Comparison of ENCODE assay signal across 27 cellular contexts in genomic region chr1:39435597-39435996, GRCh38. TPM values are rescaled to one million over a fixed set of nuclear protein-coding genes. Genes with fewer than 3 reads are reported as not detected.
DNase-seq lines count a peak whose midpoint lies in the region; ATAC-seq, FAIRE-seq and TF ChIP-seq lines count a peak whose summit lies in the region.
"Had no signal": no experiment of that assay in that cellular context is flagged by ENCODE, and none has a peak within 500 bp of the region (broad histone marks: within the 10 kb centered on the region; RNA-seq: fewer than 3 reads in every experiment).

No MANE protein-coding gene starts in this region.

- no peaks in the 10 kb centered on the region for H3K27me3 Mint-ChIP-seq in activated naive CD4-positive, alpha-beta T cell treated with anti-CD3 and anti-CD28 coated beads, Interleukin-2, amount 50 U/mL, for 24 hours
- H3K27me3 Mint-ChIP-seq in naive thymus-derived CD4-positive, alpha-beta T cell, result no peaks in the 10 kb centered on the region
- H3K27me3 Mint-ChIP-seq: activated B cell treated with CpG ODN at 0.5 μM for 24 hours; effector memory CD8-positive, alpha-beta T cell; naive B cell; T-cell had no signal

- H3K27ac ChIP-seq in SJSA1, result peak overlapping the region; percentile 13
- H3K27ac ChIP-seq in hepatocyte, result peak overlapping the region; percentile 47
- H3K27ac ChIP-seq in pancreas, result peak overlapping the region; percentile 10 to 64 (median 38)
- no peak overlapping the region for H3K27ac ChIP-seq in naive thymus-derived CD4-positive, alpha-beta T cell (ENCODE audit: low read depth, low read length)
- H3K27ac ChIP-seq: A549, coronary artery, HL-60, tibial nerve had no signal

- H3K27me3 ChIP-seq in SJSA1 (replicated peaks), result no peaks in the 10 kb centered on the region
- H3K27me3 ChIP-seq in hepatocyte, result no peaks in the 10 kb centered on the region
- H3K27me3 ChIP-seq in pancreas, result no peaks in the 10 kb centered on the region
- no peaks in the 10 kb centered on the region for H3K27me3 ChIP-seq in naive thymus-derived CD4-positive, alpha-beta T cell (ENCODE audit: control insufficient read depth in 2 of 2, insufficient read depth in 2 of 2, low read length in 2 of 2)
- H3K27me3 ChIP-seq: heart right ventricle, tibial nerve had no signal

- H3K4me1 ChIP-seq in SJSA1 (replicated peaks) (peaks cover 24% of the 10 kb centered on the region), hepatocyte (ENCODE audit: insufficient read depth) (peaks cover 4% of the 10 kb centered on the region), pancreas (peaks cover 0 to 17% (median 13%) of the 10 kb centered on the region in 3 donors)
- H3K4me1 ChIP-seq in naive thymus-derived CD4-positive, alpha-beta T cell (ENCODE audit: control insufficient read depth in 2 of 2, insufficient read depth in 2 of 2, low read length in 2 of 2), result no peaks in the 10 kb centered on the region
- H3K4me1 ChIP-seq: tibial nerve had no signal

- CTCF ChIA-PET in naive thymus-derived CD4-positive, alpha-beta T cell (lab: Charles Lee), result no interaction called here

- H3K4me3 ChIP-seq in SJSA1, result no peak overlapping the region
- H3K4me3 ChIP-seq in hepatocyte, result no peak overlapping the region
- H3K4me3 ChIP-seq in pancreas, result no peak overlapping the region
- H3K4me3 ChIP-seq in naive thymus-derived CD4-positive, alpha-beta T cell (ENCODE audit: low read length), result no peak overlapping the region
- H3K4me3 ChIP-seq: A549, coronary artery, heart right ventricle, tibial nerve had no signal

- no peak for FAIRE-seq in pancreas (lab: Jason Lieb, UNC)
- FAIRE-seq: A549, small intestine had no signal

- no peaks in the 10 kb centered on the region for H3K9me3 Mint-ChIP-seq in activated naive CD4-positive, alpha-beta T cell treated with anti-CD3 and anti-CD28 coated beads, Interleukin-2, amount 50 U/mL, for 24 hours
- no peaks in the 10 kb centered on the region for H3K9me3 Mint-ChIP-seq in activated naive CD4-positive, alpha-beta T cell treated with anti-CD3 and anti-CD28 coated beads, Interleukin-2, amount 50 U/mL, for 72 hours
- no peaks in the 10 kb centered on the region for H3K9me3 Mint-ChIP-seq in naive thymus-derived CD4-positive, alpha-beta T cell
- H3K9me3 Mint-ChIP-seq: activated B cell treated with CpG ODN at 0.5 μM for 24 hours; CD8-positive, alpha-beta T cell; effector memory CD8-positive, alpha-beta T cell; naive B cell; T-cell had no signal

- no peaks in the 10 kb centered on the region for H3K79me2 ChIP-seq in hepatocyte

- 99% methylated on average over 5 of the region's 5 CpGs for WGBS in hepatocyte (ENCODE audit: low lambda C conversion rate, missing lambda C conversion rate)
- WGBS in pancreas, 2 donors, result 64 to 66% methylated on average over 5 of the region's 5 CpGs

- intact Hi-C loops in pancreas (cut with DNase I), result no loop called here
- intact Hi-C loops in naive thymus-derived CD4-positive, alpha-beta T cell (cut with micrococcal nuclease), result no loop called here

- peaks cover 16% of the 10 kb centered on the region for H3K36me3 Mint-ChIP-seq in activated naive CD4-positive, alpha-beta T cell treated with anti-CD3 and anti-CD28 coated beads, Interleukin-2, amount 50 U/mL, for 24 hours
- H3K36me3 Mint-ChIP-seq in activated naive CD4-positive, alpha-beta T cell treated with anti-CD3 and anti-CD28 coated beads, Interleukin-2, amount 50 U/mL, for 72 hours, result peaks cover 5 to 29% of the 10 kb centered on the region in 2 donors
- H3K36me3 Mint-ChIP-seq in naive thymus-derived CD4-positive, alpha-beta T cell, result peaks cover 17 to 62% (median 28%) of the 10 kb centered on the region in 5 donors

- no peak for TF ChIP-seq CTCF in hepatocyte (IDR thresholded peaks at IDR 0.05; ENCODE audit: poor library complexity)
- TF ChIP-seq CTCF in pancreas (IDR thresholded peaks at IDR 0.05), result no peak

- H3K9me2 ChIP-seq in hepatocyte (replicated peaks; ENCODE audit: insufficient read depth), result no peaks in the 10 kb centered on the region

- no peak overlapping the region for H3K4me3 Mint-ChIP-seq in activated naive CD4-positive, alpha-beta T cell treated with anti-CD3 and anti-CD28 coated beads, Interleukin-2, amount 50 U/mL, for 24 hours
- no peak overlapping the region for H3K4me3 Mint-ChIP-seq in naive thymus-derived CD4-positive, alpha-beta T cell
- H3K4me3 Mint-ChIP-seq: activated B cell treated with CpG ODN at 0.5 μM for 24 hours; CD8-positive, alpha-beta T cell; effector memory CD8-positive, alpha-beta T cell; naive B cell; T-cell had no signal

- H4K20me1 ChIP-seq in hepatocyte (ENCODE audit: insufficient read depth, poor library complexity, severe bottlenecking), result no peaks in the 10 kb centered on the region

- H3K36me3 ChIP-seq in SJSA1 (peaks cover 94% of the 10 kb centered on the region), hepatocyte (replicated peaks; ENCODE audit: insufficient read depth, low read depth) (no peaks in the 10 kb centered on the region), pancreas (peaks cover 4 to 50% (median 26%) of the 10 kb centered on the region in 3 donors)
- peaks cover 3 to 86% (median 53%) of the 10 kb centered on the region in 3 experiments for H3K36me3 ChIP-seq in naive thymus-derived CD4-positive, alpha-beta T cell (ENCODE audit: control insufficient read depth in 2 of 3, insufficient read depth in 3 of 3, low read length in 3 of 3)

- ATAC-seq in activated naive CD4-positive, alpha-beta T cell treated with anti-CD3 and anti-CD28 coated beads, Interleukin-2, amount 50 U/mL, for 72 hours, result no peak
- ATAC-seq in pancreas, result peak; percentile 24 to 55 (median 32)
- no peak for ATAC-seq in naive thymus-derived CD4-positive, alpha-beta T cell
- ATAC-seq: CD8-positive, alpha-beta T cell; effector memory CD8-positive, alpha-beta T cell; T-cell had no signal

- no peak overlapping the region for H2AFZ ChIP-seq in hepatocyte

- H3K9me3 ChIP-seq in SJSA1 (replicated peaks) (no peaks in the 10 kb centered on the region), hepatocyte (ENCODE audit: low read depth) (no peaks in the 10 kb centered on the region), pancreas (no peaks in the 10 kb centered on the region)
- H3K9me3 ChIP-seq in naive thymus-derived CD4-positive, alpha-beta T cell (ENCODE audit: control insufficient read depth in 2 of 3, low read length in 3 of 3), result no peaks in the 10 kb centered on the region
- H3K9me3 ChIP-seq: A549, heart right ventricle, tibial nerve had no signal

- peak overlapping the region; percentile 4 for H3K27ac Mint-ChIP-seq in activated naive CD4-positive, alpha-beta T cell treated with anti-CD3 and anti-CD28 coated beads, Interleukin-2, amount 50 U/mL, for 24 hours
- no peak overlapping the region for H3K27ac Mint-ChIP-seq in activated naive CD4-positive, alpha-beta T cell treated with anti-CD3 and anti-CD28 coated beads, Interleukin-2, amount 50 U/mL, for 72 hours
- peak overlapping the region in 3 of 9 donors; percentile 19 to 50 (median 28) for H3K27ac Mint-ChIP-seq in naive thymus-derived CD4-positive, alpha-beta T cell
- H3K27ac Mint-ChIP-seq: activated B cell treated with CpG ODN at 0.5 μM for 24 hours had no signal

- POLR2A ChIA-PET in naive thymus-derived CD4-positive, alpha-beta T cell (lab: Charles Lee), result interaction anchor here (1.1 kb wide), 1 partner anchor 124 kb away, joined by 4 read pairs; no protein-coding TSS in a partner anchor

- H3K4me2 ChIP-seq in hepatocyte, result no peak overlapping the region
- H3K4me2 ChIP-seq: A549 had no signal

- DNase-seq in activated naive CD4-positive, alpha-beta T cell treated with anti-CD3 and anti-CD28 coated beads, Interleukin-2, amount 50 U/mL, for 72 hours (ENCODE audit: low spot score in 2 of 2), result no peak
- DNase-seq in SJSA1 (ENCODE audit: low read depth in 1 of 2, low spot score in 2 of 2) (no peak), hepatocyte (ENCODE audit: low spot score) (no peak), pancreas (no peak), nucleus accumbens (lab: John Stamatoyannopoulos, UW) (no peak), NCI-H1694 (lab: John Stamatoyannopoulos, UW) (no peak)
- DNase-seq in naive thymus-derived CD4-positive, alpha-beta T cell, result no peak
- DNase-seq: activated B cell treated with CpG ODN at 0.5 μM for 24 hours; AML-193; CD8-positive, alpha-beta T cell; effector memory CD8-positive, alpha-beta T cell; foreskin fibroblast; HCEC 1CT; heart right ventricle; naive B cell; NCI-H1436 treated with DMSO at 0.1 percent for 48 hours; NCI-H446; NCI-H774; small intestine; T-cell had no signal

- peaks cover 4% of the 10 kb centered on the region for H3K4me1 Mint-ChIP-seq in activated naive CD4-positive, alpha-beta T cell treated with anti-CD3 and anti-CD28 coated beads, Interleukin-2, amount 50 U/mL, for 24 hours
- H3K4me1 Mint-ChIP-seq in naive thymus-derived CD4-positive, alpha-beta T cell, result peaks cover 0 to 6% (median 0%) of the 10 kb centered on the region in 7 donors
- H3K4me1 Mint-ChIP-seq: activated B cell treated with CpG ODN at 0.5 μM for 24 hours, naive B cell, T-cell had no signal

RNA-seq across cellular contexts. Expression of gene BMP8A, which starts 55.8 kb away (rescaled TPM):
- under 1 TPM in 1 of 2 donors, not detected in 1; 0.14 TPM for total RNA-seq in activated naive CD4-positive, alpha-beta T cell treated with anti-CD3 and anti-CD28 coated beads, Interleukin-2, amount 50 U/mL, for 72 hours
- total RNA-seq in SJSA1 (2014; rRNA removed; shearing (Covaris generic)), result not detected in 2 replicates
- total RNA-seq in hepatocyte (1.4 and 2.8 TPM in 2 replicates), pancreas (1 to 10 TPM in 5 of 6 donors, under 1 TPM in 1; 0.71 to 6.0 (median 1.7) TPM)
- polyA plus RNA-seq in hepatocyte (0.91 and 1.2 TPM in 2 replicates), pancreas (under 1 TPM; 0.26 to 0.38 TPM)
- total RNA-seq in naive thymus-derived CD4-positive, alpha-beta T cell, result under 1 TPM in 1 of 5 experiments, not detected in 4; 0.19 TPM
- under 1 TPM in 1 of 2 donors, not detected in 1; 0.12 TPM for polyA plus RNA-seq in naive thymus-derived CD4-positive, alpha-beta T cell
- total RNA-seq: SK-MEL-5 had no signal
- polyA plus RNA-seq: esophagus had no signal

Comparison
In these comparisons a context has a peak if more than half of its experiments do, and no peak if none do; other contexts are left out.
1. ATAC-seq: peak in pancreas (4 of 4); none in activated naive CD4-positive, alpha-beta T cell treated with anti-CD3 and anti-CD28 coated beads, Interleukin-2, amount 50 U/mL, for 72 hours (0 of 2) and naive thymus-derived CD4-positive, alpha-beta T cell (single experiment).